In genomic region chr10:86653379-86653778, GRCh38 we compare ENCODE assay signal across 2 cellular contexts.
TF ChIP-seq lines count a peak whose summit lies in the region.

No MANE protein-coding gene starts in this region.

TF ChIP-seq in HEK293, 187 proteins besides CTCF, POLR2A, EP300 and RAD21:
- no peak for TF ChIP-seq ZFP69B (tag by site-specific recombination; IDR thresholded peaks at IDR 0.05)
- peak; percentile 79 for TF ChIP-seq PRDM10 (tag by site-specific recombination; IDR thresholded peaks at IDR 0.05)

TF ChIP-seq in H1, 55 proteins besides CTCF, POLR2A, EP300 and RAD21:
- TF ChIP-seq SP2 (IDR thresholded peaks at IDR 0.05; ENCODE audit: low read length) (no peak), RBBP5 (IDR thresholded peaks at IDR 0.05; ENCODE audit: borderline replicate concordance, low read depth, low read length) (no peak), TBP (IDR thresholded peaks at IDR 0.05; ENCODE audit: low read depth, low read length) (no peak), FOSL1 (IDR thresholded peaks at IDR 0.05; ENCODE audit: insufficient read depth, low read depth, low read length) (no peak), BRCA1 (IDR thresholded peaks at IDR 0.05; ENCODE audit: low read depth, low read length) (no peak), TAF1 (IDR thresholded peaks at IDR 0.05; ENCODE audit: low read depth, low read length) (no peak), RXRA (IDR thresholded peaks at IDR 0.05; ENCODE audit: insufficient read depth, low read depth, low read length) (no peak), ATF2 (IDR thresholded peaks at IDR 0.05; ENCODE audit: low read length) (no peak), GABPA (IDR thresholded peaks at IDR 0.05; ENCODE audit: borderline replicate concordance, insufficient read depth, low read length) (no peak), KDM1A (IDR thresholded peaks at IDR 0.05; ENCODE audit: borderline replicate concordance, low read length) (no peak), MAX (IDR thresholded peaks at IDR 0.05) (no peak), CHD1 (IDR thresholded peaks at IDR 0.05; ENCODE audit: low read depth, low read length) (no peak), SAP30 (IDR thresholded peaks at IDR 0.05; ENCODE audit: insufficient read depth, insufficient replicate concordance, low read length) (no peak), CEBPB (IDR thresholded peaks at IDR 0.05; ENCODE audit: low read depth, low read length) (no peak), SIN3A (conservative IDR thresholded peaks at IDR 0.05 in 1 of 2, IDR thresholded peaks at IDR 0.05 in 1 of 2; ENCODE audit: low read depth in 1 of 2, low read length in 2 of 2) (no peak), MAFK (IDR thresholded peaks at IDR 0.05; ENCODE audit: low read depth, low read length) (no peak), SUZ12 (IDR thresholded peaks at IDR 0.05; ENCODE audit: low read length) (no peak), TAF7 (optimal IDR thresholded peaks at IDR 0.05; ENCODE audit: borderline replicate concordance, low read depth, low read length) (no peak), ASH2L (IDR thresholded peaks at IDR 0.05; ENCODE audit: low read length) (no peak)
TF ChIP-seq in H1: peak in this region for 0.
